Comparison of ENCODE assay signal across 28 cellular contexts in the genomic region with DNA sequence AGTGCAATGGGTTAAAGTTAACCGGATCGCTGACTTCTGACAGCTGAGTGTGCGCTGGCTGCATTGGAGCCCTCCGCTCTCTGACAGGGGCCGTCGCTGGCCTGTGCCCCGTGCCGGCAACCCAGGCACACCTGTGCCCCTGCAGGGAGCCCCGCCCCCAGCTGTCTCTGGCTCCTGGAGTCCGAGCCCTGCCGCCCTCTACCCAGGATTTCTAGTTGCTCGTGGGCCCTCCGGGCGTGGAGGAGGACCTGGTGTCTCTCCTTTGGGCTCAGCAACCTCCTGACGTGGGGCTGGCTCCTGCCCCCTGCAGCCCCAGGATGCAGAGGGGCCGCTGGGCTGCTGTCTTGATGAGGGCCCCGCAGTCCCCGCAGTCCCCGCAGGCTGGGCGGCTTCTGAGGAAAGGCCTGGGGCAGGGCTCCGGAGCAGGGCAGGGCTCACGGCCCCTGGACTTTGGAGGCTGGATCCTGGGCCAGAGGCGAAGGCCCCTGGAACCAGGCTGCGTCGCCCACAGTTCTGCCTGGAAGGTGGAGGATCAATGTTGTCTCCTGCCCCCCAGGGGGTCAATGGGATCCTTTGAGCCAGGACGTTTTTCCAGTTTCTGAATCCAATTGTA.
"Had no signal": no experiment of that assay in that cellular context is flagged by ENCODE, and none has a peak within 500 bp of the region (broad histone marks: within the 10 kb centered on the region; RNA-seq: fewer than 3 reads in every experiment).

No MANE protein-coding gene starts in this region.

- ATAC-seq: foreskin keratinocyte, gastroesophageal sphincter, left cardiac atrium, lower lobe of right lung, natural killer cell, pancreas, upper lobe of right lung had no signal

- H3K4me2 ChIP-seq: hepatocyte, smooth muscle cell had no signal

- H3K36me3 Mint-ChIP-seq: natural killer cell had no signal

- H3K36me3 ChIP-seq: colonic mucosa, gastroesophageal sphincter, heart left ventricle, left ventricle myocardium inferior, lower lobe of right lung, neutrophil, pancreas, right lobe of liver, stomach, tibial nerve, upper lobe of right lung, uterus had no signal

- H3K4me3 ChIP-seq: colonic mucosa, gastroesophageal sphincter, heart left ventricle, hepatocyte, left ventricle myocardium inferior, lower lobe of right lung, pancreas, right lobe of liver, smooth muscle cell, stomach, testis, tibial nerve, upper lobe of right lung, uterus had no signal

- H3K27ac ChIP-seq: colonic mucosa, epithelial cell of prostate, foreskin keratinocyte, gastroesophageal sphincter, heart left ventricle, hepatocyte, left ventricle myocardium inferior, lower lobe of right lung, neutrophil, pancreas, right lobe of liver, stomach, testis, tibial nerve, upper lobe of right lung, uterus had no signal

- DNase-seq: colonic mucosa; effector CD8-positive, alpha-beta T cell; endodermal cell; foreskin keratinocyte; heart left ventricle; left cardiac atrium; left ventricle myocardium inferior; lower lobe of right lung; natural killer cell; retina; right lobe of liver; stimulated activated CD4-positive, alpha-beta T cell treated with anti-CD3 and anti-CD28 coated beads, Interleukin-12 subunit alpha, Interleukin-12 subunit beta, amount 100 ng/mL, for 4 hours; stimulated activated CD4-positive, alpha-beta T cell treated with anti-CD3 and anti-CD28 coated beads, Interleukin-1b, Interleukin-23, amount 100 ng/mL, for 48 hours; stimulated activated CD4-positive, alpha-beta T cell treated with anti-CD3 and anti-CD28 coated beads, Interleukin-4, amount 100 ng/mL, for 1 hour; stimulated activated CD8-positive, alpha-beta memory T cell treated with anti-CD3 and anti-CD28 coated beads, Interleukin-4, amount 100 ng/mL, for 48 hours; stimulated activated naive CD4-positive, alpha-beta T cell treated with Interleukin-2 at 50 U/mL for 16 hours; stomach; testis; upper lobe of right lung; uterus had no signal

- H3K4me1 Mint-ChIP-seq: endodermal cell, natural killer cell had no signal

- H3K27me3 Mint-ChIP-seq: dendritic cell treated with granulocyte-macrophage colony-stimulating factor and Interleukin-4, amounts not matched to agents 40 ng/mL and 50 ng/mL, for 4 days had no signal

- H3K27me3 ChIP-seq: colonic mucosa, gastroesophageal sphincter, heart left ventricle, hepatocyte, neutrophil, pancreas, right lobe of liver, testis, tibial nerve, upper lobe of right lung, uterus had no signal

- H3K79me2 ChIP-seq: hepatocyte had no signal

- H3K4me3 Mint-ChIP-seq: dendritic cell treated with granulocyte-macrophage colony-stimulating factor and Interleukin-4, amounts not matched to agents 40 ng/mL and 50 ng/mL, for 4 days; endodermal cell; natural killer cell had no signal

- H3K27ac Mint-ChIP-seq: dendritic cell treated with granulocyte-macrophage colony-stimulating factor and Interleukin-4, amounts not matched to agents 40 ng/mL and 50 ng/mL, for 4 days; endodermal cell; natural killer cell had no signal

- H2AFZ ChIP-seq: hepatocyte had no signal

- H3K9me3 Mint-ChIP-seq: dendritic cell treated with granulocyte-macrophage colony-stimulating factor and Interleukin-4, amounts not matched to agents 40 ng/mL and 50 ng/mL, for 4 days; endodermal cell; natural killer cell had no signal

- H3K4me1 ChIP-seq: colonic mucosa, foreskin keratinocyte, gastroesophageal sphincter, heart left ventricle, left ventricle myocardium inferior, lower lobe of right lung, pancreas, right lobe of liver, stomach, testis, tibial nerve, upper lobe of right lung, uterus had no signal

- H3K9me3 ChIP-seq: colonic mucosa, gastroesophageal sphincter, lower lobe of right lung, neutrophil, pancreas, right lobe of liver, stomach, testis, tibial nerve, uterus had no signal
